13 cellular contexts compared by ENCODE assay signal in genomic region chr16:4535627-4536108, GRCh38. TPM values are rescaled to one million over a fixed set of nuclear protein-coding genes. Genes with fewer than 3 reads are reported as not detected.
DNase-seq lines count a peak whose midpoint lies in the region; ATAC-seq and TF ChIP-seq lines count a peak whose summit lies in the region.
"Had no signal": no experiment of that assay in that cellular context is flagged by ENCODE, and none has a peak within 500 bp of the region (broad histone marks: within the 10 kb centered on the region; RNA-seq: fewer than 3 reads in every experiment).

No MANE protein-coding gene starts in this region.

- no peak overlapping the region for H3K4me3 ChIP-seq in mammary epithelial cell (replicated peaks in 1 of 3; ENCODE audit: insufficient read depth in 1 of 3, low read depth in 2 of 3, low read length in 3 of 3)
- no peak overlapping the region for H3K4me3 ChIP-seq in breast epithelium
- H3K4me3 ChIP-seq in esophagus squamous epithelium: peak overlapping the region in 1 of 4 donors; percentile 0
- H3K4me3 ChIP-seq in suprapubic skin: no peak overlapping the region
- H3K4me3 ChIP-seq in heart right ventricle: no peak overlapping the region
- H3K4me3 ChIP-seq: SJSA1 had no signal

- TF ChIP-seq CTCF in mammary epithelial cell (conservative IDR thresholded peaks at IDR 0.05 in 1 of 2, IDR thresholded peaks at IDR 0.05 in 1 of 2; ENCODE audit: extremely low read depth in 1 of 2, insufficient read depth in 1 of 2, low read depth in 1 of 2, low read length in 2 of 2): no peak
- no peak for TF ChIP-seq CTCF in breast epithelium (IDR thresholded peaks at IDR 0.05)
- no peak for TF ChIP-seq CTCF in esophagus squamous epithelium (IDR thresholded peaks at IDR 0.05)
- no peak for TF ChIP-seq CTCF in suprapubic skin (IDR thresholded peaks at IDR 0.05)
- no peak for TF ChIP-seq CTCF in heart right ventricle (IDR thresholded peaks at IDR 0.05)

- H3K27me3 ChIP-seq in mammary epithelial cell (ENCODE audit: insufficient read depth, low read length): no peaks in the 10 kb centered on the region
- no peaks in the 10 kb centered on the region for H3K27me3 ChIP-seq in breast epithelium
- no peaks in the 10 kb centered on the region for H3K27me3 ChIP-seq in esophagus squamous epithelium
- no peaks in the 10 kb centered on the region for H3K27me3 ChIP-seq in suprapubic skin
- H3K27me3 ChIP-seq in heart right ventricle: no peaks in the 10 kb centered on the region
- H3K27me3 ChIP-seq: SJSA1 had no signal

- ATAC-seq in heart right ventricle: no peak
- ATAC-seq: sciatic nerve had no signal

- H4K20me1 ChIP-seq in mammary epithelial cell (ENCODE audit: insufficient read depth, low read length): no peaks in the 10 kb centered on the region

- no TSS peak for BruUV-seq in mammary epithelial cell (replicated peaks; lab: Mats Ljungman, UMichigan)

- H3K27ac ChIP-seq in mammary epithelial cell (ENCODE audit: insufficient read depth, low read depth, low read length): peak overlapping the region; percentile 6
- H3K27ac ChIP-seq in breast epithelium: no peak overlapping the region
- peak overlapping the region; percentile 61 to 94 (median 92) for H3K27ac ChIP-seq in esophagus squamous epithelium
- H3K27ac ChIP-seq in suprapubic skin: peak overlapping the region; percentile 2
- H3K27ac ChIP-seq in heart right ventricle: peak overlapping the region in 4 of 10 donors; percentile 13 to 80 (median 34)
- H3K27ac ChIP-seq: SJSA1 had no signal

- DNase-seq in mammary epithelial cell (no peak), breast epithelium (ENCODE audit: low spot score in 2 of 2) (no peak), esophagus squamous epithelium (lab: John Stamatoyannopoulos, UW) (no peak), suprapubic skin (ENCODE audit: low spot score in 2 of 2) (no peak), heart right ventricle (no peak), NCI-H524 treated with DMSO at 0.1 percent for 48 hours (lab: John Stamatoyannopoulos, UW) (no peak), NCI-H1436 (lab: John Stamatoyannopoulos, UW) (no peak)
- peak; percentile 64 for DNase-seq in activated CD8-positive, alpha-beta memory T cell treated with anti-CD3 and anti-CD28 coated beads, Interleukin-2, amount 50 U/mL, for 48 hours
- DNase-seq: AML-193, GOT3 had no signal

- no peak for TF ChIP-seq EP300 in suprapubic skin (IDR thresholded peaks at IDR 0.05)

- H3K36me3 ChIP-seq in mammary epithelial cell (ENCODE audit: insufficient read depth, low read length) (peaks cover 12% of the 10 kb centered on the region), breast epithelium (no peaks in the 10 kb centered on the region), esophagus squamous epithelium (peaks cover 0 to 20% (median 7%) of the 10 kb centered on the region in 3 donors), suprapubic skin (no peaks in the 10 kb centered on the region), heart right ventricle (peaks cover 0 to 14% (median 0%) of the 10 kb centered on the region in 9 donors)
- H3K36me3 ChIP-seq: SJSA1 had no signal

- TF ChIP-seq POLR2A in breast epithelium (IDR thresholded peaks at IDR 0.05): no peak
- TF ChIP-seq POLR2A in esophagus squamous epithelium (IDR thresholded peaks at IDR 0.05): no peak
- no peak for TF ChIP-seq POLR2A in suprapubic skin (IDR thresholded peaks at IDR 0.05)

- no peak overlapping the region for H2AFZ ChIP-seq in mammary epithelial cell (ENCODE audit: low read depth, low read length)

- in situ Hi-C loops in mammary epithelial cell (cut with MboI; ENCODE audit: low sequenced_read_pairs in 2 of 2): no loop called here

- dilution Hi-C loops in mammary epithelial cell (cut with HindIII; ENCODE audit: low sequenced_read_pairs): no loop called here

- 88% methylated on average over 7 of the region's 7 CpGs for WGBS in mammary epithelial cell (ENCODE audit: low coverage, missing lambda C conversion rate)
- 54 to 59% methylated on average over 4 to 5 of the region's 7 CpGs for WGBS in esophagus squamous epithelium, 2 donors
- WGBS in suprapubic skin: 77% methylated on average over 6 of the region's 7 CpGs
- 80 to 83% methylated on average over 7 of the region's 7 CpGs for WGBS in heart right ventricle, 2 donors

- intact Hi-C loops in mammary epithelial cell (cut with micrococcal nuclease) (loop anchor here (5.0 to 10.0 kb wide), 3 partner anchors 79 to 309 kb away; partner anchors contain the start of genes GLYR1, TFAP4, UBALD1 and UBN1), breast epithelium (cut with DNase I; ENCODE audit: low total_unique reads) (no loop called here), esophagus squamous epithelium (cut with DNase I) (no loop called here), heart right ventricle (cut with DNase I) (loop anchor here in 1 of 10 donors (5.0 kb wide), 1 partner anchor 58 kb away; the partner anchor contains the start of gene HMOX2)

- H3K79me2 ChIP-seq in mammary epithelial cell (ENCODE audit: insufficient read depth, low read length): peaks cover 79% of the 10 kb centered on the region

- H3K9me3 ChIP-seq in mammary epithelial cell (replicated peaks; ENCODE audit: insufficient read depth, low read length) (peaks cover 12% of the 10 kb centered on the region), breast epithelium (peaks cover 0 to 5% of the 10 kb centered on the region in 2 donors), esophagus squamous epithelium (peaks cover 0 to 12% (median 10%) of the 10 kb centered on the region in 3 donors), suprapubic skin (no peaks in the 10 kb centered on the region), heart right ventricle (peaks cover 0 to 18% (median 6%) of the 10 kb centered on the region in 11 donors)

- CTCF ChIA-PET in mammary epithelial cell (lab: Charles Lee; ENCODE audit: low non-redundant PET): interaction anchor here (0.6 kb wide), 1 partner anchor 114 kb away, joined by 3 read pairs; no protein-coding TSS in a partner anchor

- H3K9ac ChIP-seq in mammary epithelial cell (ENCODE audit: insufficient read depth, low read length): no peak overlapping the region

- H3K4me1 ChIP-seq in mammary epithelial cell (ENCODE audit: insufficient read depth, low read length) (peaks cover 14% of the 10 kb centered on the region), breast epithelium (no peaks in the 10 kb centered on the region), esophagus squamous epithelium (peaks cover 10 to 48% (median 17%) of the 10 kb centered on the region in 3 donors), suprapubic skin (peaks cover 24% of the 10 kb centered on the region), heart right ventricle (peaks cover 0 to 51% (median 27%) of the 10 kb centered on the region in 9 donors)

- H3K4me2 ChIP-seq in mammary epithelial cell (ENCODE audit: insufficient read depth, low read depth, low read length): peak overlapping the region; percentile 94

RNA-seq across cellular contexts. Expression of gene CDIP1, which starts 2.9 kb away (rescaled TPM):
- total RNA-seq in mammary epithelial cell: 10 to 100 TPM; 63.3 to 81.8 TPM
- 56.7 TPM for polyA plus RNA-seq in mammary epithelial cell
- polyA minus RNA-seq in mammary epithelial cell: 82.2 TPM
- 1 to 10 TPM; 9.1 to 9.9 (median 9.5) TPM for total RNA-seq in breast epithelium
- total RNA-seq in esophagus squamous epithelium: 10 to 100 TPM; 10.2 to 26.5 (median 16.5) TPM
- 10 to 100 TPM; 14.7 to 30.0 (median 21.3) TPM for total RNA-seq in suprapubic skin
- 10 to 100 TPM; 38.0 to 59.5 (median 47.0) TPM for total RNA-seq in heart right ventricle
- polyA plus RNA-seq in heart right ventricle: 10 to 100 TPM; 28.2 to 37.5 TPM

RNA-seq across cellular contexts. Expression of gene C16orf96, which starts 20.5 kb away (rescaled TPM):
- total RNA-seq in mammary epithelial cell (under 1 TPM in 1 of 2 donors, not detected in 1; 0.17 TPM), breast epithelium (not detected), esophagus squamous epithelium (under 1 TPM in 3 of 4 donors, not detected in 1; 0.04 to 0.19 (median 0.06) TPM), suprapubic skin (1 to 10 TPM in 1 of 4 donors, under 1 TPM in 3; 0.15 to 1.2 (median 0.33) TPM), heart right ventricle (under 1 TPM; 0.06 to 0.21 (median 0.09) TPM)
- polyA plus RNA-seq in mammary epithelial cell (not detected), heart right ventricle (under 1 TPM in 1 of 2 donors, not detected in 1; 0.01 TPM)
- polyA minus RNA-seq in mammary epithelial cell: not detected
- total RNA-seq: HT1080, SJSA1 had no signal

RNA-seq across cellular contexts. Expression of gene HMOX2, which starts 59.5 kb away (rescaled TPM):
- 10 to 100 TPM; 55.8 to 98.4 TPM for total RNA-seq in mammary epithelial cell
- 113 TPM for polyA plus RNA-seq in mammary epithelial cell
- polyA minus RNA-seq in mammary epithelial cell: 96.6 TPM
- total RNA-seq in breast epithelium: 10 to 100 TPM; 53.6 to 87.7 (median 65.9) TPM
- 10 to 100 TPM; 46.9 to 94.0 (median 75.0) TPM for total RNA-seq in esophagus squamous epithelium
- 10 to 100 TPM; 43.6 to 64.3 (median 52.7) TPM for total RNA-seq in suprapubic skin
- 100 to 1,000 TPM in 3 of 10 donors, 10 to 100 TPM in 7; 58.4 to 207 (median 84.8) TPM for total RNA-seq in heart right ventricle
- 100 to 1,000 TPM in 1 of 2 donors, 10 to 100 TPM in 1; 74.3 to 251 TPM for polyA plus RNA-seq in heart right ventricle

Comparison
In these comparisons a context has a peak if more than half of its experiments do, and no peak if none do; other contexts are left out.
1. H3K27ac ChIP-seq: peak in mammary epithelial cell (single experiment), esophagus squamous epithelium (4 of 4) and suprapubic skin (single experiment); none in breast epithelium (0 of 2).